8 cellular contexts compared by ENCODE assay signal in genomic region chr6:32952817-32953739, GRCh38. TPM values are rescaled to one million over a fixed set of nuclear protein-coding genes. Genes with fewer than 3 reads are reported as not detected.
A peak's percentile ranks its signal among the peaks of the same experiment; 100 is the strongest.
DNase-seq lines count a peak whose midpoint lies in the region; ATAC-seq and TF ChIP-seq lines count a peak whose summit lies in the region.

Gene HLA-DMA, minus strand, starts transcription at chr6:32953097. Its CDS starts 61 bp downstream, at chr6:32953036.

- peaks cover 4% of the 10 kb centered on the region; the same call in 1 of the 2 replicates for H3K9me1 ChIP-seq in IMR-90 (ENCODE audit: insufficient read depth, low read length)

- DNase-seq in GM03348 (ENCODE audit: low spot score) (peak; percentile 93), IMR-90 (peak; percentile 96), SW 1271 (lab: John Stamatoyannopoulos, UW) (peak; percentile 45 to 72), amniotic epithelial cell (ENCODE audit: low read depth) (peak; percentile 92), heart left ventricle (peak; percentile 82 to 89 (median 87)), posterior vena cava (ENCODE audit: low spot score) (peak; percentile 95), DMS79 treated with DMSO at 0.1 percent for 48 hours (lab: John Stamatoyannopoulos, UW) (no peak)

- H2BK120ac ChIP-seq in IMR-90 (ENCODE audit: low read depth, low read length), result no peak within 1 kb of the TSS

- no peaks in the 10 kb centered on the region for H4K20me1 ChIP-seq in IMR-90 (ENCODE audit: insufficient read depth, low read length)

- no TSS peak for BruUV-seq in IMR-90 (replicated peaks; lab: Mats Ljungman, UMichigan)

- peak within 1 kb of the TSS; percentile 32 for H4K5ac ChIP-seq in IMR-90 (ENCODE audit: low read depth, low read length)

- peaks cover 3% of the 10 kb centered on the region; the same call in 1 of the 2 replicates for H3K4me1 ChIP-seq in IMR-90 (ENCODE audit: control insufficient read depth, insufficient read depth, low read length)
- H3K4me1 ChIP-seq in heart left ventricle, result peaks cover 0 to 71% (median 5%) of the 10 kb centered on the region in 12 donors

- TF ChIP-seq RAD21 in IMR-90 (IDR thresholded peaks at IDR 0.05; ENCODE audit: low read length), result peak; percentile 67

- in situ Hi-C loops in IMR-90 (cut with MboI; ENCODE audit: low sequenced_read_pairs), result loop anchor here (25.0 kb wide), 1 partner anchor 766 kb away; the partner anchor contains the start of genes AGER, AGPAT1, GPSM3 and PBX2

- H3K27me3 ChIP-seq in IMR-90 (ENCODE audit: control insufficient read depth, insufficient read depth, low read length), result no peaks in the 10 kb centered on the region
- H3K27me3 ChIP-seq in heart left ventricle, result no peaks in the 10 kb centered on the region

- peak; percentile 80 for ATAC-seq in GM21717 (IDR thresholded peaks at IDR 0.05; ENCODE audit: unreplicated experiment)
- ATAC-seq in IMR-90 (ENCODE audit: low read depth), result peak; percentile 99
- peak; percentile 99 to 100 (median 100) for ATAC-seq in heart left ventricle

- TF ChIP-seq POLR2A in IMR-90 (IDR thresholded peaks at IDR 0.05; ENCODE audit: low read depth, low read length), result no peak
- peak in 1 of 2 donors; percentile 73 for TF ChIP-seq POLR2A in heart left ventricle (IDR thresholded peaks at IDR 0.05)

- H4K8ac ChIP-seq in IMR-90 (ENCODE audit: low read depth in 2 of 2, low read length in 2 of 2), result peak within 1 kb of the TSS in 1 of 2 experiments; percentile 53; a peak in 2 of 4 replicates

- 72% methylated on average over 6 of the region's 10 CpGs; no CpG with 5 or more reads in 1 of the 2 experiments for WGBS in IMR-90 (ENCODE audit: extremely low coverage in 2 of 2, insufficient read length in 1 of 2), 2 experiments
- WGBS in heart left ventricle, 4 donors, result 29 to 43% (median 38%) methylated on average over 8 to 10 of the region's 10 CpGs

- intact Hi-C loops in IMR-90 (cut with micrococcal nuclease), result loop anchor here (1.0 kb wide), 5 partner anchors 16 to 115 kb away; partner anchors contain the start of gene TAP2
- intact Hi-C loops in heart left ventricle (cut with DNase I), result loop anchor here in 4 of 10 donors (1.0 to 2.0 kb wide), 4 partner anchors 12 to 18 kb away; partner anchors contain the start of gene HLA-DMB (in 1 of the 4)
- intact Hi-C loops in posterior vena cava (cut with DNase I), result no loop called here

- dilution Hi-C loops in IMR-90 (cut with HindIII; ENCODE audit: low sequenced_read_pairs, unreplicated experiment), result no loop called here

- no peak within 1 kb of the TSS for H2BK20ac ChIP-seq in IMR-90 (ENCODE audit: low read depth, low read length)

- peak within 1 kb of the TSS; percentile 16; the same call in 1 of the 2 replicates for H3K14ac ChIP-seq in IMR-90 (replicated peaks; ENCODE audit: low read depth, low read length)

- H3K4ac ChIP-seq in IMR-90 (ENCODE audit: low read depth, low read length), result no peak within 1 kb of the TSS

- H4K91ac ChIP-seq in IMR-90 (ENCODE audit: insufficient read depth, low read depth, low read length), result peak within 1 kb of the TSS; percentile 27; the same call in 1 of the 2 replicates

- H3K4me2 ChIP-seq in IMR-90 (ENCODE audit: low read depth, low read length), result peak within 1 kb of the TSS; percentile 42

- H3K27ac ChIP-seq in IMR-90 (ENCODE audit: insufficient read depth, low read length) (peak within 1 kb of the TSS; percentile 8; the same call in 1 of the 2 replicates), heart left ventricle (peak within 1 kb of the TSS; percentile 34 to 94 (median 78))

- H3K18ac ChIP-seq in IMR-90 (ENCODE audit: low read depth, low read length), result no peak within 1 kb of the TSS

- H3K36me3 ChIP-seq in IMR-90 (ENCODE audit: control insufficient read depth, insufficient read depth, low read length) (no peaks in the 10 kb centered on the region), heart left ventricle (peaks cover 0 to 16% (median 0%) of the 10 kb centered on the region in 9 donors)

- no peak within 1 kb of the TSS for H3K4me3 ChIP-seq in IMR-90 (ENCODE audit: insufficient read depth, low read depth, low read length)
- H3K4me3 ChIP-seq in heart left ventricle, result peak within 1 kb of the TSS; percentile 11 to 63 (median 43)

- H2BK15ac ChIP-seq in IMR-90 (ENCODE audit: low read depth, low read length), result peak within 1 kb of the TSS; percentile 9; the same call in 2 of the 3 replicates

- H3K9me3 ChIP-seq in IMR-90 (ENCODE audit: control insufficient read depth, insufficient read depth, low read length) (no peaks in the 10 kb centered on the region), heart left ventricle (no peaks in the 10 kb centered on the region)

- TF ChIP-seq CTCF in IMR-90 (conservative IDR thresholded peaks at IDR 0.05; ENCODE audit: low read depth, low read length), result peak; percentile 75
- TF ChIP-seq CTCF in heart left ventricle (IDR thresholded peaks at IDR 0.05), result peak; percentile 65 to 93 (median 81)

- CTCF ChIA-PET in IMR-90 (lab: Yijun Ruan, JAX), result interaction anchor here (0.6 to 2.6 kb wide), 16 partner anchors 9 to 657 kb away, joined by 3 to 22 read pairs (median 4); partner anchors contain the start of genes BRD2 and HLA-DMB

- H2BK5ac ChIP-seq in IMR-90 (ENCODE audit: low read depth, low read length, poor library complexity, severe bottlenecking), result peak within 1 kb of the TSS; percentile 2

- no peak within 1 kb of the TSS for H3K9ac ChIP-seq in IMR-90 (ENCODE audit: low read depth, low read length)

- H3K79me1 ChIP-seq in IMR-90 (ENCODE audit: low read depth in 1 of 2, low read length in 2 of 2), result 0 out of 4 replicates have a peak, but pooled peaks cover 0 to 3% of the 10 kb centered on the region in 2 experiments

- H2AFZ ChIP-seq in IMR-90 (replicated peaks; ENCODE audit: low read length, poor library complexity), result peak within 1 kb of the TSS; percentile 45

- H3K56ac ChIP-seq in IMR-90 (ENCODE audit: extremely low read depth, insufficient read depth, low read length), result no peak within 1 kb of the TSS

- peak within 1 kb of the TSS; percentile 32; the same call in 1 of the 2 replicates for H2AK5ac ChIP-seq in IMR-90 (ENCODE audit: low read depth, low read length)

- POLR2A ChIA-PET in IMR-90 (lab: Charles Lee; ENCODE audit: unreplicated experiment), result interaction anchor here (0.6 to 2.6 kb wide), 4 partner anchors 18 to 255 kb away, joined by 3 to 15 read pairs (median 4); no protein-coding TSS in a partner anchor

- no peak within 1 kb of the TSS for H2AK9ac ChIP-seq in IMR-90 (replicated peaks; ENCODE audit: low read depth, low read length, poor library complexity)

- no peak within 1 kb of the TSS for H3K23ac ChIP-seq in IMR-90 (ENCODE audit: low read depth, low read length)

TF ChIP-seq in IMR-90, 13 proteins besides CTCF, POLR2A, EP300 and RAD21:
- TF ChIP-seq SMC3 (IDR thresholded peaks at IDR 0.05; ENCODE audit: low read depth, low read length) (peak; percentile 77), NFE2L2 (IDR thresholded peaks at IDR 0.05; ENCODE audit: low read depth, low read length) (no peak), CEBPB (IDR thresholded peaks at IDR 0.05; ENCODE audit: low read depth, low read length) (no peak), MAFK (IDR thresholded peaks at IDR 0.05; ENCODE audit: low read depth, low read length) (no peak), CHD1 (IDR thresholded peaks at IDR 0.05; ENCODE audit: low read depth, low read length) (no peak), MXI1 (IDR thresholded peaks at IDR 0.05; ENCODE audit: borderline replicate concordance, low read depth, low read length) (0 out of 2 replicates have a peak, but pooled peaks have one; percentile 22), RFX5 (IDR thresholded peaks at IDR 0.05; ENCODE audit: low read depth, low read length) (peak; percentile 100), FOS (IDR thresholded peaks at IDR 0.05; ENCODE audit: low read depth, low read length) (no peak), RCOR1 (IDR thresholded peaks at IDR 0.05; ENCODE audit: insufficient replicate concordance, low read length) (no peak), BHLHE40 (IDR thresholded peaks at IDR 0.05; ENCODE audit: low read depth, low read length) (no peak), MAZ (IDR thresholded peaks at IDR 0.05; ENCODE audit: borderline replicate concordance, low read depth, low read length) (peak; percentile 16; the same call in 1 of the 2 replicates)
- TF ChIP-seq, protein P1, sequence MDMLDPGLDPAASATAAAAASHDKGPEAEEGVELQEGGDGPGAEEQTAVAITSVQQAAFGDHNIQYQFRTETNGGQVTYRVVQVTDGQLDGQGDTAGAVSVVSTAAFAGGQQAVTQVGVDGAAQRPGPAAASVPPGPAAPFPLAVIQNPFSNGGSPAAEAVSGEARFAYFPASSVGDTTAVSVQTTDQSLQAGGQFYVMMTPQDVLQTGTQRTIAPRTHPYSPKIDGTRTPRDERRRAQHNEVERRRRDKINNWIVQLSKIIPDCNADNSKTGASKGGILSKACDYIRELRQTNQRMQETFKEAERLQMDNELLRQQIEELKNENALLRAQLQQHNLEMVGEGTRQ (IDR thresholded peaks at IDR 0.05; ENCODE audit: low read depth, low read length), result no peak
- TF ChIP-seq, protein P2, sequence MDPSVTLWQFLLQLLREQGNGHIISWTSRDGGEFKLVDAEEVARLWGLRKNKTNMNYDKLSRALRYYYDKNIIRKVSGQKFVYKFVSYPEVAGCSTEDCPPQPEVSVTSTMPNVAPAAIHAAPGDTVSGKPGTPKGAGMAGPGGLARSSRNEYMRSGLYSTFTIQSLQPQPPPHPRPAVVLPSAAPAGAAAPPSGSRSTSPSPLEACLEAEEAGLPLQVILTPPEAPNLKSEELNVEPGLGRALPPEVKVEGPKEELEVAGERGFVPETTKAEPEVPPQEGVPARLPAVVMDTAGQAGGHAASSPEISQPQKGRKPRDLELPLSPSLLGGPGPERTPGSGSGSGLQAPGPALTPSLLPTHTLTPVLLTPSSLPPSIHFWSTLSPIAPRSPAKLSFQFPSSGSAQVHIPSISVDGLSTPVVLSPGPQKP (IDR thresholded peaks at IDR 0.05; ENCODE audit: borderline replicate concordance, low read depth, low read length), result no peak

RNA-seq across cellular contexts. Expression of gene HLA-DMA, which starts in this region (rescaled TPM):
- total RNA-seq in IMR-90 (2012; rRNA removed), result 1.7 and 2.3 TPM in 2 replicates
- 8.3 and 8.4 TPM in 2 replicates for polyA plus RNA-seq in IMR-90 (2012; rRNA removed)
- polyA plus RNA-seq in IMR-90 (2012; cell fraction: cytosol; rRNA removed), result 9.0 and 11.0 TPM in 2 replicates
- 11.8 and 23.1 TPM in 2 replicates for polyA plus RNA-seq in IMR-90 (2012; cell fraction: nucleus; rRNA removed; ENCODE audit: low replicate concordance)
- total RNA-seq in heart left ventricle, result 100 to 1,000 TPM in 1 of 9 donors, 10 to 100 TPM in 6, 1 to 10 TPM in 2; 5.4 to 150 (median 16.2) TPM
- 10 to 100 TPM in 1 of 2 donors, 1 to 10 TPM in 1; 8.0 to 20.4 TPM for polyA plus RNA-seq in heart left ventricle
- total RNA-seq in posterior vena cava, result 10 to 100 TPM; 16.1 to 35.0 TPM
